Comparison of ENCODE assay signal across 10 cellular contexts in the genomic region with DNA sequence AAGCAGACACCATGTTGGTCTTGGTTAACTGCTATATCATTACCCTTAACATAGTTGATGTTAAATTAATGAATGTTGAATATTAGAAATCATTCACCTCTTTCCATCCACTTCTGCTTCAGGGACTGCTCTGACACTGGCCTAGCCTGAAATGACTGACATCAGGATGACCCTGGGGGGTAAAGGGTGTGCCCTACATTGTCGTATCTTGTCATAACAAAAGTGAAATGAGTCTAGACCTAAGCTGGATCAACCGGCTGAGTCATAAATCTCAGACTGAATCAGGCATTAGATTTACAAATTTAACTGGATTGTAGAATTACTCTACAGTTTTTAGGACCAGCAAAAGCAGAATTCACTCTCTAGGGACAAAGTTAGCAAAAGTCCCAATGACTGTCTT. TPM values are rescaled to one million over a fixed set of nuclear protein-coding genes. Genes with fewer than 3 reads are reported as not detected.
A peak's percentile ranks its signal among the peaks of the same experiment; 100 is the strongest.
DNase-seq lines count a peak whose midpoint lies in the region; ATAC-seq, FAIRE-seq and TF ChIP-seq lines count a peak whose summit lies in the region.
"Had no signal": no experiment of that assay in that cellular context is flagged by ENCODE, and none has a peak within 500 bp of the region (broad histone marks: within the 10 kb centered on the region; RNA-seq: fewer than 3 reads in every experiment).

No MANE protein-coding gene starts in this region.

- POLR2A ChIA-PET in A549 (lab: Yijun Ruan, JAX) = no interaction called here
- POLR2A ChIA-PET in activated CD4-positive, alpha-beta memory T cell treated with anti-CD3 and anti-CD28 coated beads, Interleukin-2, amount 10 ng/mL, durations not matched to agents 7 days and 5 days (lab: Charles Lee) = no interaction called here
- POLR2A ChIA-PET in HEK293T (lab: Yijun Ruan, JAX) = no interaction called here

- DNase-seq in A549 (ENCODE audit: low read depth in 1 of 2, low spot score in 1 of 2) = peak; percentile 33 to 53
- DNase-seq in activated CD4-positive, alpha-beta memory T cell treated with anti-CD3 and anti-CD28 coated beads, Interleukin-2, amount 10 ng/mL, durations not matched to agents 7 days and 5 days = peak; percentile 23
- no peak for DNase-seq in HEK293T (ENCODE audit: extremely low spot score)
- no peak for DNase-seq in Peyer's patch
- DNase-seq in kidney = no peak
- DNase-seq in cardiac septum (ENCODE audit: low spot score) = no peak

- H3K27ac ChIP-seq in A549 (peak overlapping the region; percentile 27 to 72; a peak in 5 of 6 replicates), Peyer's patch (no peak overlapping the region), kidney (ENCODE audit: low read depth in 2 of 2, low read length in 2 of 2) (no peak overlapping the region)
- H3K27ac ChIP-seq: thoracic aorta had no signal

- ATAC-seq in A549 (peak; percentile 61 to 69; a peak in 2 of 6 replicates), GM19035 (IDR thresholded peaks at IDR 0.05; ENCODE audit: unreplicated experiment) (peak; percentile 97), HG03025 (IDR thresholded peaks at IDR 0.05; ENCODE audit: low FRiP score, unreplicated experiment) (peak; percentile 66)

- TF ChIP-seq EP300 in A549 (IDR thresholded peaks at IDR 0.05) = no peak

- H3K27ac Mint-ChIP-seq in activated CD4-positive, alpha-beta memory T cell treated with anti-CD3 and anti-CD28 coated beads, Interleukin-2, amount 10 ng/mL, durations not matched to agents 7 days and 5 days = no peak overlapping the region
- H3K27ac Mint-ChIP-seq: CD4-positive, CD25-positive, alpha-beta regulatory T cell had no signal

- TF ChIP-seq RAD21 in A549 (conservative IDR thresholded peaks at IDR 0.05 in 1 of 2, IDR thresholded peaks at IDR 0.05 in 1 of 2) = no peak

- H3K4me2 ChIP-seq in A549 = peak overlapping the region; percentile 51

- H3K4me1 Mint-ChIP-seq in activated CD4-positive, alpha-beta memory T cell treated with anti-CD3 and anti-CD28 coated beads, Interleukin-2, amount 10 ng/mL, durations not matched to agents 7 days and 5 days = peaks cover 10% of the 10 kb centered on the region

- no peak overlapping the region for H3K4me3 ChIP-seq in A549
- H3K4me3 ChIP-seq in Peyer's patch = no peak overlapping the region
- H3K4me3 ChIP-seq in kidney (ENCODE audit: low read length in 2 of 2) = no peak overlapping the region
- H3K4me3 ChIP-seq: thoracic aorta had no signal

- H3K36me3 Mint-ChIP-seq in activated CD4-positive, alpha-beta memory T cell treated with anti-CD3 and anti-CD28 coated beads, Interleukin-2, amount 10 ng/mL, durations not matched to agents 7 days and 5 days (ENCODE audit: low read depth) = no peaks in the 10 kb centered on the region

- no peaks in the 10 kb centered on the region for H3K9me3 Mint-ChIP-seq in activated CD4-positive, alpha-beta memory T cell treated with anti-CD3 and anti-CD28 coated beads, Interleukin-2, amount 10 ng/mL, durations not matched to agents 7 days and 5 days

- FAIRE-seq in A549 (lab: Jason Lieb, UNC) (no peak), kidney (lab: Jason Lieb, UNC) (no peak)

- H3K27me3 Mint-ChIP-seq in activated CD4-positive, alpha-beta memory T cell treated with anti-CD3 and anti-CD28 coated beads, Interleukin-2, amount 10 ng/mL, durations not matched to agents 7 days and 5 days = no peaks in the 10 kb centered on the region
- H3K27me3 Mint-ChIP-seq: CD4-positive, CD25-positive, alpha-beta regulatory T cell had no signal

- H3K9me3 ChIP-seq in A549 = no peaks in the 10 kb centered on the region
- H3K9me3 ChIP-seq in Peyer's patch = no peaks in the 10 kb centered on the region
- H3K9me3 ChIP-seq in kidney (ENCODE audit: control insufficient read depth in 1 of 2, low read length in 2 of 2) = no peaks in the 10 kb centered on the region
- H3K9me3 ChIP-seq: thoracic aorta had no signal

- WGBS in A549 (ENCODE audit: missing lambda C conversion rate) = 16% methylated on average over 2 of the region's 2 CpGs

- H3K4me1 ChIP-seq in A549 = peaks cover 30% of the 10 kb centered on the region
- no peaks in the 10 kb centered on the region for H3K4me1 ChIP-seq in Peyer's patch
- H3K4me1 ChIP-seq in kidney (ENCODE audit: control insufficient read depth in 1 of 2, insufficient read depth in 1 of 2, low read depth in 1 of 2, low read length in 2 of 2) = no peaks in the 10 kb centered on the region

- H3K4me3 Mint-ChIP-seq in activated CD4-positive, alpha-beta memory T cell treated with anti-CD3 and anti-CD28 coated beads, Interleukin-2, amount 10 ng/mL, durations not matched to agents 7 days and 5 days = no peak overlapping the region
- H3K4me3 Mint-ChIP-seq: CD4-positive, CD25-positive, alpha-beta regulatory T cell had no signal

- no peak overlapping the region for H3K9ac ChIP-seq in kidney (ENCODE audit: low read length in 2 of 2)

- intact Hi-C loops in kidney (cut with DNase I) = no loop called here
- intact Hi-C loops in cardiac septum (cut with DNase I) = no loop called here

- TF ChIP-seq POLR2A in A549 (IDR thresholded peaks at IDR 0.05; ENCODE audit: low read length) = no peak
- TF ChIP-seq POLR2A in Peyer's patch (IDR thresholded peaks at IDR 0.05) = no peak

- no peaks in the 10 kb centered on the region for H3K27me3 ChIP-seq in Peyer's patch

- TF ChIP-seq CTCF in A549 (IDR thresholded peaks at IDR 0.05) (no peak), Peyer's patch (IDR thresholded peaks at IDR 0.05) (no peak), kidney (IDR thresholded peaks at IDR 0.05; ENCODE audit: borderline replicate concordance, extremely low read depth, insufficient read depth) (no peak)

- CTCF ChIA-PET in A549 (lab: Yijun Ruan, JAX) (interaction anchor here (0.7 kb wide), 1 partner anchor 17 kb away, joined by 4 read pairs; no protein-coding TSS in a partner anchor), HEK293T (lab: Yijun Ruan, JAX) (no interaction called here)
- CTCF ChIA-PET in activated CD4-positive, alpha-beta memory T cell treated with anti-CD3 and anti-CD28 coated beads, Interleukin-2, amount 10 ng/mL, durations not matched to agents 7 days and 5 days (lab: Charles Lee) = no interaction called here

- no peaks in the 10 kb centered on the region for H3K36me3 ChIP-seq in Peyer's patch
- no peaks in the 10 kb centered on the region for H3K36me3 ChIP-seq in kidney (ENCODE audit: control insufficient read depth in 1 of 2, insufficient read depth in 2 of 2, low read length in 2 of 2)
- H3K36me3 ChIP-seq: thoracic aorta had no signal

TF ChIP-seq in A549, 52 proteins besides CTCF, POLR2A, EP300 and RAD21:
- peak; percentile 21; the same call in 1 of the 2 replicates for TF ChIP-seq GATA3 (IDR thresholded peaks at IDR 0.05; ENCODE audit: borderline replicate concordance)
- TF ChIP-seq RARB (CRISPR knock-in tag; IDR thresholded peaks at IDR 0.05) = no peak
- no peak for TF ChIP-seq FOSL2 (IDR thresholded peaks at IDR 0.05)
- TF ChIP-seq FOSL2 (CRISPR knock-in tag; IDR thresholded peaks at IDR 0.05) = peak; percentile 37; the same call in 1 of the 2 replicates

TF ChIP-seq in HEK293T, 16 proteins besides CTCF, POLR2A, EP300 and RAD21:
- no peak for TF ChIP-seq CTBP1 (IDR thresholded peaks at IDR 0.05; ENCODE audit: borderline replicate concordance)
- no peak for TF ChIP-seq SUZ12 (IDR thresholded peaks at IDR 0.05)
- no peak for TF ChIP-seq FOXK2 (IDR thresholded peaks at IDR 0.05)
- no peak for TF ChIP-seq BHLHE40 (IDR thresholded peaks at IDR 0.05; ENCODE audit: borderline replicate concordance)
- TF ChIP-seq, protein P1, sequence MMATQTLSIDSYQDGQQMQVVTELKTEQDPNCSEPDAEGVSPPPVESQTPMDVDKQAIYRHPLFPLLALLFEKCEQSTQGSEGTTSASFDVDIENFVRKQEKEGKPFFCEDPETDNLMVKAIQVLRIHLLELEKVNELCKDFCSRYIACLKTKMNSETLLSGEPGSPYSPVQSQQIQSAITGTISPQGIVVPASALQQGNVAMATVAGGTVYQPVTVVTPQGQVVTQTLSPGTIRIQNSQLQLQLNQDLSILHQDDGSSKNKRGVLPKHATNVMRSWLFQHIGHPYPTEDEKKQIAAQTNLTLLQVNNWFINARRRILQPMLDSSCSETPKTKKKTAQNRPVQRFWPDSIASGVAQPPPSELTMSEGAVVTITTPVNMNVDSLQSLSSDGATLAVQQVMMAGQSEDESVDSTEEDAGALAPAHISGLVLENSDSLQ (IDR thresholded peaks at IDR 0.05) = no peak
- no peak for TF ChIP-seq FOXM1 (IDR thresholded peaks at IDR 0.05; ENCODE audit: borderline replicate concordance)
- no peak for TF ChIP-seq FOXA1 (IDR thresholded peaks at IDR 0.05)
- no peak for TF ChIP-seq ARNT (IDR thresholded peaks at IDR 0.05)
- no peak for TF ChIP-seq SP1 (IDR thresholded peaks at IDR 0.05)
- TF ChIP-seq ELF4 (IDR thresholded peaks at IDR 0.05) = no peak
- no peak for TF ChIP-seq L3MBTL2 (conservative IDR thresholded peaks at IDR 0.05)
- no peak for TF ChIP-seq ZNF384 (IDR thresholded peaks at IDR 0.05)

RNA-seq across cellular contexts. Expression of a gene that starts 35.3 kb away (rescaled TPM):
- 21.4 and 22.5 TPM in 2 replicates for polyA plus RNA-seq in A549 (2011; rRNA removed)
- polyA plus RNA-seq in A549 (2012; cell fraction: cytosol; rRNA removed) = 8.9 and 10.4 TPM in 2 replicates
- polyA plus RNA-seq in A549 (2012; cell fraction: nucleus; rRNA removed) = 7.1 and 9.7 TPM in 2 replicates
- 9.1 to 9.6 TPM (median 9.4 TPM) in 3 replicates for polyA plus RNA-seq in A549 (2017; fragmentation: RNase III; extraction: RNeasy Plus Mini Kit Qiagen cat#74134 plus additional on column Dnase treatment)
- polyA minus RNA-seq in A549 (2011; rRNA and poly(A)+ RNA removed) = 28.3 and 29.1 TPM in 2 replicates
- 10 to 100 TPM in 1 of 2 experiments, 1 to 10 TPM in 1; 9.6 to 10.3 TPM for total RNA-seq in activated CD4-positive, alpha-beta memory T cell treated with anti-CD3 and anti-CD28 coated beads, Interleukin-2, amount 10 ng/mL, durations not matched to agents 7 days and 5 days
- total RNA-seq in Peyer's patch = 10 to 100 TPM in 1 of 4 donors, 1 to 10 TPM in 3; 1.6 to 21.3 (median 9.6) TPM
- 9.8 TPM for total RNA-seq in kidney
- 5.6 TPM for polyA plus RNA-seq in kidney (ENCODE audit: insufficient read depth, low read depth, low replicate concordance)
- 5.4 TPM for total RNA-seq in cardiac septum

Comparison
In these comparisons a context has a peak if more than half of its experiments do, and no peak if none do; other contexts are left out.
1. DNase-seq: peak in A549 (2 of 2) and activated CD4-positive, alpha-beta memory T cell treated with anti-CD3 and anti-CD28 coated beads, Interleukin-2, amount 10 ng/mL, durations not matched to agents 7 days and 5 days (single experiment); none in HEK293T (single experiment), Peyer's patch (0 of 3), kidney (single experiment) and cardiac septum (single experiment).
2. H3K27ac ChIP-seq: peak in A549 (2 of 2); none in Peyer's patch (0 of 4) and kidney (0 of 2).
3. Peak in every context shown above with its lines, with median percentiles within 50 percentile points of each other: ATAC-seq.